ENCODE assay signal across 8 cellular contexts in genomic region chr20:43749734-43750294, GRCh38. TPM values are rescaled to one million over a fixed set of nuclear protein-coding genes. Genes with fewer than 3 reads are reported as not detected.
A peak's percentile ranks its signal among the peaks of the same experiment; 100 is the strongest.
DNase-seq lines count a peak whose midpoint lies in the region; ATAC-seq and TF ChIP-seq lines count a peak whose summit lies in the region.

No MANE protein-coding gene starts in this region.

- no peak overlapping the region for H3K4ac ChIP-seq in H9 (ENCODE audit: low read depth, low read length)

- H3K4me3 Mint-ChIP-seq in H9: no peak overlapping the region; a peak in 1 of 5 replicates
- peak overlapping the region; percentile 27 to 53 for H3K4me3 Mint-ChIP-seq in activated T-cell treated with anti-CD3 and anti-CD28 coated beads, Interleukin-2, amount 50 U/mL, for 72 hours

- H3K79me2 ChIP-seq in H9 (ENCODE audit: insufficient read depth, low read length) (no peaks in the 10 kb centered on the region), neural cell (replicated peaks; ENCODE audit: insufficient read depth, low read length) (no peaks in the 10 kb centered on the region)

- no peaks in the 10 kb centered on the region for H4K20me1 ChIP-seq in H9 (ENCODE audit: control insufficient read depth, insufficient read depth, insufficient read length)
- H4K20me1 ChIP-seq in neural cell (ENCODE audit: insufficient read depth): no peaks in the 10 kb centered on the region

- H2AFZ ChIP-seq in H9 (ENCODE audit: low read length) (peak overlapping the region; percentile 81), neural cell (ENCODE audit: low read depth, low read length) (no peak overlapping the region)

- no peak overlapping the region for H3K18ac ChIP-seq in H9 (ENCODE audit: insufficient read length, low read depth, low read length)

- H3T11ph ChIP-seq in H9 (ENCODE audit: low read length): no peak overlapping the region

- ATAC-seq in activated T-cell treated with anti-CD3 and anti-CD28 coated beads, Interleukin-2, amount 50 U/mL, for 72 hours (replicated peaks in 1 of 2): peak; percentile 3 to 15
- no peak for ATAC-seq in GM18505 (IDR thresholded peaks at IDR 0.05; ENCODE audit: unreplicated experiment)

- H3K27me3 Mint-ChIP-seq in H9 (ENCODE audit: low read depth): peaks cover 9% of the 10 kb centered on the region
- H3K27me3 Mint-ChIP-seq in activated T-cell treated with anti-CD3 and anti-CD28 coated beads, Interleukin-2, amount 50 U/mL, for 72 hours (ENCODE audit: low read depth): peaks cover 18% of the 10 kb centered on the region

- H3K9me3 Mint-ChIP-seq in H9: no peaks in the 10 kb centered on the region; a peak in 1 of 5 replicates
- H3K9me3 Mint-ChIP-seq in activated T-cell treated with anti-CD3 and anti-CD28 coated beads, Interleukin-2, amount 50 U/mL, for 72 hours: peaks cover 3 to 11% of the 10 kb centered on the region in 2 donors

- H3K4me3 ChIP-seq in fibroblast of mammary gland (ENCODE audit: control insufficient read depth, low read depth, low read length) (no peak overlapping the region), neural cell (ENCODE audit: low read length) (no peak overlapping the region)

- H3K9me3 ChIP-seq in H9 (ENCODE audit: control insufficient read depth, low read depth, low read length): no peaks in the 10 kb centered on the region
- no peaks in the 10 kb centered on the region for H3K9me3 ChIP-seq in neural cell (ENCODE audit: low read length)

- no peaks in the 10 kb centered on the region for H3K23me2 ChIP-seq in H9 (ENCODE audit: insufficient read length, low read depth, low read length, poor library complexity, severe bottlenecking)

- no peak overlapping the region for H2BK12ac ChIP-seq in H9 (ENCODE audit: insufficient read length, low read depth, low read length)

- H2BK15ac ChIP-seq in H9 (ENCODE audit: low read depth, low read length): no peak overlapping the region

- H2BK120ac ChIP-seq in H9 (ENCODE audit: low read depth, low read length, poor library complexity, severe bottlenecking): no peak overlapping the region

- no peaks in the 10 kb centered on the region for H3F3A ChIP-seq in neural cell (ENCODE audit: insufficient read depth, low read length, poor library complexity, severe bottlenecking)

- H3K27me3 ChIP-seq in H9 (ENCODE audit: insufficient read depth, low read length) (no peaks in the 10 kb centered on the region), neural cell (ENCODE audit: insufficient read depth, low read depth, low read length) (no peaks in the 10 kb centered on the region)

- no peaks in the 10 kb centered on the region for H3K4me1 ChIP-seq in H9 (ENCODE audit: insufficient read depth, low read length)

- no peak for TF ChIP-seq POLR2A in GM18505 (IDR thresholded peaks at IDR 0.05; ENCODE audit: borderline replicate concordance, extremely low read depth, insufficient read depth, insufficient read length)

- no peaks in the 10 kb centered on the region for H3K36me3 Mint-ChIP-seq in H9 (ENCODE audit: insufficient read depth in 1 of 3, low read depth in 3 of 3)
- H3K36me3 Mint-ChIP-seq in activated T-cell treated with anti-CD3 and anti-CD28 coated beads, Interleukin-2, amount 50 U/mL, for 72 hours (ENCODE audit: insufficient read depth in 2 of 2): peaks cover 10 to 11% of the 10 kb centered on the region in 2 donors

- peak; percentile 97 for TF ChIP-seq RAD21 in neural cell (conservative IDR thresholded peaks at IDR 0.05)

- no peak overlapping the region for H4K91ac ChIP-seq in H9 (ENCODE audit: insufficient read length, low read depth, low read length)

- H2AK5ac ChIP-seq in H9 (ENCODE audit: insufficient read length, low read length): no peak overlapping the region

- H4K5ac ChIP-seq in H9 (ENCODE audit: insufficient read length, low read depth, low read length): no peak overlapping the region

- no peaks in the 10 kb centered on the region for H3K9me2 ChIP-seq in neural cell (ENCODE audit: insufficient read depth, low read length)

- H3K14ac ChIP-seq in H9 (ENCODE audit: insufficient read depth, low read length): no peak overlapping the region

- H3K9ac ChIP-seq in H9 (ENCODE audit: extremely low read depth, insufficient read length, low read length): no peak overlapping the region
- H3K9ac ChIP-seq in neural cell (ENCODE audit: low read length): no peak overlapping the region

- H3K27ac ChIP-seq in H9 (ENCODE audit: insufficient read length, low read depth, low read length) (no peak overlapping the region), neural cell (ENCODE audit: low read length) (no peak overlapping the region), substantia nigra (ENCODE audit: low read depth, low read length, poor library complexity, severe bottlenecking) (no peak overlapping the region)

- H3K4me2 ChIP-seq in H9 (ENCODE audit: insufficient read depth, insufficient read length, low read length): no peak overlapping the region
- H3K4me2 ChIP-seq in neural cell (ENCODE audit: low read length): no peak overlapping the region

- TF ChIP-seq EP300 in neural cell (conservative IDR thresholded peaks at IDR 0.05; ENCODE audit: poor library complexity, severe bottlenecking): peak; percentile 17

- H3K36me3 ChIP-seq in neural cell (ENCODE audit: insufficient read depth, low read length): no peaks in the 10 kb centered on the region

- peaks cover 13 to 25% of the 10 kb centered on the region in 2 experiments for H3K4me1 Mint-ChIP-seq in H9
- peaks cover 68% of the 10 kb centered on the region for H3K4me1 Mint-ChIP-seq in activated T-cell treated with anti-CD3 and anti-CD28 coated beads, Interleukin-2, amount 50 U/mL, for 72 hours (ENCODE audit: low read depth)

- TF ChIP-seq CTCF in H9 (conservative IDR thresholded peaks at IDR 0.05) (peak; percentile 100), fibroblast of mammary gland (conservative IDR thresholded peaks at IDR 0.05; ENCODE audit: control insufficient read depth, insufficient read depth, low read depth, low read length) (peak; percentile 76), neural cell (IDR thresholded peaks at IDR 0.05; ENCODE audit: poor library complexity, severe bottlenecking) (peak; percentile 97)

- H3K56ac ChIP-seq in H9 (ENCODE audit: insufficient read length, low read depth, low read length): no peak overlapping the region

- no peak overlapping the region for H4K8ac ChIP-seq in H9 (replicated peaks; ENCODE audit: insufficient read length, low read depth, low read length)

- no peaks in the 10 kb centered on the region for H3K79me1 ChIP-seq in H9 (ENCODE audit: insufficient read depth, low read depth, low read length, poor library complexity, severe bottlenecking)

- DNase-seq in C1 segment of cervical spinal cord (lab: John Stamatoyannopoulos, UW) (peak in 13 of 14 donors; percentile 5 to 78 (median 31)), H9 (peak; percentile 82), OCI-M2 (lab: John Stamatoyannopoulos, UW; ENCODE audit: unreplicated experiment) (peak; percentile 23), fibroblast of mammary gland (ENCODE audit: low read depth) (peak; percentile 49), substantia nigra (lab: John Stamatoyannopoulos, UW) (peak in 45 of 49 donors; percentile 1 to 89 (median 54))
- DNase-seq in activated T-cell treated with anti-CD3 and anti-CD28 coated beads, Interleukin-2, amount 50 U/mL, for 72 hours: peak; percentile 86 to 95

- no peak overlapping the region for H3K23ac ChIP-seq in H9 (ENCODE audit: insufficient read length, low read depth, low read length)

- peak overlapping the region in 1 of 3 experiments; percentile 54; a peak in 1 of 7 replicates for H3K27ac Mint-ChIP-seq in H9
- peak overlapping the region; percentile 0 for H3K27ac Mint-ChIP-seq in activated T-cell treated with anti-CD3 and anti-CD28 coated beads, Interleukin-2, amount 50 U/mL, for 72 hours

- H2BK20ac ChIP-seq in H9 (ENCODE audit: low read depth, low read length, poor library complexity, severe bottlenecking): no peak overlapping the region

- H2BK5ac ChIP-seq in H9 (ENCODE audit: insufficient read length, low read length): no peak overlapping the region

- no CpG with 5 or more reads among the region's 23 CpGs for WGBS in H9 (ENCODE audit: extremely low coverage, insufficient read length, low lambda C conversion rate)

TF ChIP-seq in neural cell, 6 proteins besides CTCF, POLR2A, EP300 and RAD21:
- TF ChIP-seq POLR2AphosphoS5 (IDR thresholded peaks at IDR 0.05) (no peak), EZH2 (IDR thresholded peaks at IDR 0.05; ENCODE audit: borderline replicate concordance, insufficient read depth, low read length, poor library complexity, severe bottlenecking) (no peak), MXI1 (conservative IDR thresholded peaks at IDR 0.05; ENCODE audit: poor library complexity, severe bottlenecking) (no peak), SMC3 (conservative IDR thresholded peaks at IDR 0.05; ENCODE audit: poor library complexity) (peak; percentile 99)
- TF ChIP-seq, protein P1, sequence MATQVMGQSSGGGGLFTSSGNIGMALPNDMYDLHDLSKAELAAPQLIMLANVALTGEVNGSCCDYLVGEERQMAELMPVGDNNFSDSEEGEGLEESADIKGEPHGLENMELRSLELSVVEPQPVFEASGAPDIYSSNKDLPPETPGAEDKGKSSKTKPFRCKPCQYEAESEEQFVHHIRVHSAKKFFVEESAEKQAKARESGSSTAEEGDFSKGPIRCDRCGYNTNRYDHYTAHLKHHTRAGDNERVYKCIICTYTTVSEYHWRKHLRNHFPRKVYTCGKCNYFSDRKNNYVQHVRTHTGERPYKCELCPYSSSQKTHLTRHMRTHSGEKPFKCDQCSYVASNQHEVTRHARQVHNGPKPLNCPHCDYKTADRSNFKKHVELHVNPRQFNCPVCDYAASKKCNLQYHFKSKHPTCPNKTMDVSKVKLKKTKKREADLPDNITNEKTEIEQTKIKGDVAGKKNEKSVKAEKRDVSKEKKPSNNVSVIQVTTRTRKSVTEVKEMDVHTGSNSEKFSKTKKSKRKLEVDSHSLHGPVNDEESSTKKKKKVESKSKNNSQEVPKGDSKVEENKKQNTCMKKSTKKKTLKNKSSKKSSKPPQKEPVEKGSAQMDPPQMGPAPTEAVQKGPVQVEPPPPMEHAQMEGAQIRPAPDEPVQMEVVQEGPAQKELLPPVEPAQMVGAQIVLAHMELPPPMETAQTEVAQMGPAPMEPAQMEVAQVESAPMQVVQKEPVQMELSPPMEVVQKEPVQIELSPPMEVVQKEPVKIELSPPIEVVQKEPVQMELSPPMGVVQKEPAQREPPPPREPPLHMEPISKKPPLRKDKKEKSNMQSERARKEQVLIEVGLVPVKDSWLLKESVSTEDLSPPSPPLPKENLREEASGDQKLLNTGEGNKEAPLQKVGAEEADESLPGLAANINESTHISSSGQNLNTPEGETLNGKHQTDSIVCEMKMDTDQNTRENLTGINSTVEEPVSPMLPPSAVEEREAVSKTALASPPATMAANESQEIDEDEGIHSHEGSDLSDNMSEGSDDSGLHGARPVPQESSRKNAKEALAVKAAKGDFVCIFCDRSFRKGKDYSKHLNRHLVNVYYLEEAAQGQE (IDR thresholded peaks at IDR 0.05; ENCODE audit: borderline replicate concordance): no peak

RNA-seq across cellular contexts. Expression of gene GTSF1L, which starts 23.0 kb away (rescaled TPM):
- total RNA-seq in H9 (2021): not detected in 2 replicates
- total RNA-seq in activated T-cell treated with anti-CD3 and anti-CD28 coated beads, Interleukin-2, amount 50 U/mL, for 72 hours: not detected
- not detected in 2 replicates for polyA plus RNA-seq in neural cell
- polyA minus RNA-seq in neural cell: not detected in 2 replicates

Comparison
In these comparisons a context has a peak if more than half of its experiments do, and no peak if none do; other contexts are left out.
1. DNase-seq: peak in every context shown above with its lines; median percentile 90 in activated T-cell treated with anti-CD3 and anti-CD28 coated beads, Interleukin-2, amount 50 U/mL, for 72 hours; 82 in H9; 54 in substantia nigra; 49 in fibroblast of mammary gland; 31 in C1 segment of cervical spinal cord; 23 in OCI-M2.
2. H3K4me3 Mint-ChIP-seq: peak in activated T-cell treated with anti-CD3 and anti-CD28 coated beads, Interleukin-2, amount 50 U/mL, for 72 hours (2 of 2); none in H9 (0 of 2).
3. Peak in every context shown above with its lines, with median percentiles within 50 percentile points of each other: CTCF ChIP-seq.